In the genomic region with DNA sequence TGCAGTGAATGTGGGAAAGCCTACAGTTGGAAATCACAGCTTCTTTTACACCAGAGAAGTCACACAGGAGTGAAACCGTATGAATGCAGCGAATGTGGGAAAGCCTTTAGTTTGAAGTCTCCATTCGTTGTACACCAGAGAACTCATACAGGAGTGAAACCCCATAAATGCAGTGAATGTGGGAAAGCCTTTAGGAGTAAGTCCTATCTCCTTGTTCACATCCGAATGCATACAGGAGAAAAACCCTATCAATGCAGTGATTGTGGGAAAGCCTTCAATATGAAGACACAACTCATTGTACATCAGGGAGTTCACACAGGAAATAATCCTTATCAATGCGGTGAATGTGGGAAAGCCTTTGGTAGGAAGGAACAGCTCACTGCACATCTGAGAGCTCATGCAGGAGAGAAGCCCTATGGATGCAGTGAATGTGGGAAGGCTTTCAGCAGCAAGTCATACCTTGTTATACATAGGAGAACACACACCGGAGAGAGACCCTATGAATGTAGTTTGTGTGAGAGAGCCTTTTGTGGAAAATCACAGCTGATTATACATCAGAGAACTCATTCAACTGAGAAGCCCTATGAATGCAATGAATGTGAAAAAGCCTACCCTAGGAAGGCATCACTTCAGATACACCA, we compare ENCODE assay signal across 16 cellular contexts. TPM values are rescaled to one million over a fixed set of nuclear protein-coding genes. Genes with fewer than 3 reads are reported as not detected.
DNase-seq lines count a peak whose midpoint lies in the region; ATAC-seq lines count a peak whose summit lies in the region.
"Had no signal": no experiment of that assay in that cellular context is flagged by ENCODE, and none has a peak within 500 bp of the region (broad histone marks: within the 10 kb centered on the region; RNA-seq: fewer than 3 reads in every experiment).

No MANE protein-coding gene starts in this region.

- DNase-seq in Caki2 (ENCODE audit: low read depth) (peak; percentile 24), M059J (ENCODE audit: low read depth) (peak; percentile 8), fibroblast of peridontal ligament (ENCODE audit: extremely low read depth) (peak; percentile 3), midbrain (lab: John Stamatoyannopoulos, UW) (no peak), posterior cingulate gyrus (no peak)
- no peak for DNase-seq in stimulated activated naive B cell treated with anti-CD40 and anti-IgM and Interleukin-4, amounts not matched to agents 10 μg/mL and 1 μg/mL and 100 μg/mL, for 72 hours
- no peak for DNase-seq in activated T-cell treated with anti-CD3 and anti-CD28 coated beads, Interleukin-2, amount 50 U/mL, for 4 hours
- DNase-seq: amygdala; islet precursor cell; mucosa of descending colon; NCI-H1092; NCI-H187 treated with DMSO at 0.1 percent for 48 hours; NCI-H82; stimulated activated CD4-positive, alpha-beta T cell treated with anti-CD3 and anti-CD28 coated beads, Interleukin-1b, Interleukin-23, amount 100 ng/mL, for 48 hours; T-helper 17 cell had no signal

- peaks cover 21 to 36% of the 10 kb centered on the region in 2 donors for H3K9me3 Mint-ChIP-seq in stimulated activated naive B cell treated with anti-CD40 and anti-IgM and Interleukin-4, amounts not matched to agents 10 μg/mL and 1 μg/mL and 100 μg/mL, for 72 hours
- H3K9me3 Mint-ChIP-seq in activated T-cell treated with anti-CD3 and anti-CD28 coated beads, Interleukin-2, amount 50 U/mL, for 4 hours = peaks cover 44% of the 10 kb centered on the region

- ATAC-seq in stimulated activated naive B cell treated with anti-CD40 and anti-IgM and Interleukin-4, amounts not matched to agents 10 μg/mL and 1 μg/mL and 100 μg/mL, for 72 hours (replicated peaks) = no peak
- no peak for ATAC-seq in activated T-cell treated with anti-CD3 and anti-CD28 coated beads, Interleukin-2, amount 50 U/mL, for 4 hours
- ATAC-seq: mucosa of descending colon, T-helper 17 cell had no signal

- in situ Hi-C loops in Caki2 (cut with HindIII; ENCODE audit: low pct_unique_long_range_greater_than_20kb, low sequenced_read_pairs) = no loop called here

- H3K4me1 Mint-ChIP-seq in stimulated activated naive B cell treated with anti-CD40 and anti-IgM and Interleukin-4, amounts not matched to agents 10 μg/mL and 1 μg/mL and 100 μg/mL, for 72 hours = no peaks in the 10 kb centered on the region
- no peaks in the 10 kb centered on the region for H3K4me1 Mint-ChIP-seq in activated T-cell treated with anti-CD3 and anti-CD28 coated beads, Interleukin-2, amount 50 U/mL, for 4 hours (ENCODE audit: low read depth)
- H3K4me1 Mint-ChIP-seq: T-helper 17 cell had no signal

- H3K4me3 Mint-ChIP-seq in stimulated activated naive B cell treated with anti-CD40 and anti-IgM and Interleukin-4, amounts not matched to agents 10 μg/mL and 1 μg/mL and 100 μg/mL, for 72 hours = peak overlapping the region in 1 of 2 donors; percentile 27
- H3K4me3 Mint-ChIP-seq in activated T-cell treated with anti-CD3 and anti-CD28 coated beads, Interleukin-2, amount 50 U/mL, for 4 hours = no peak overlapping the region
- H3K4me3 Mint-ChIP-seq: T-helper 17 cell had no signal

- intact Hi-C loops in posterior cingulate gyrus (cut with DNase I) = no loop called here

- peak overlapping the region; percentile 34 for H3K27ac Mint-ChIP-seq in stimulated activated naive B cell treated with anti-CD40 and anti-IgM and Interleukin-4, amounts not matched to agents 10 μg/mL and 1 μg/mL and 100 μg/mL, for 72 hours
- H3K27ac Mint-ChIP-seq: T-helper 17 cell had no signal

- H3K36me3 Mint-ChIP-seq in stimulated activated naive B cell treated with anti-CD40 and anti-IgM and Interleukin-4, amounts not matched to agents 10 μg/mL and 1 μg/mL and 100 μg/mL, for 72 hours = peaks cover 87 to 92% of the 10 kb centered on the region in 2 donors
- H3K36me3 Mint-ChIP-seq in activated T-cell treated with anti-CD3 and anti-CD28 coated beads, Interleukin-2, amount 50 U/mL, for 4 hours (ENCODE audit: insufficient read depth) = peaks cover 87% of the 10 kb centered on the region

- no peaks in the 10 kb centered on the region for H3K27me3 Mint-ChIP-seq in stimulated activated naive B cell treated with anti-CD40 and anti-IgM and Interleukin-4, amounts not matched to agents 10 μg/mL and 1 μg/mL and 100 μg/mL, for 72 hours
- H3K27me3 Mint-ChIP-seq in activated T-cell treated with anti-CD3 and anti-CD28 coated beads, Interleukin-2, amount 50 U/mL, for 4 hours (ENCODE audit: low read depth) = no peaks in the 10 kb centered on the region
- H3K27me3 Mint-ChIP-seq: CD4-positive, alpha-beta memory T cell; T-helper 17 cell had no signal

RNA-seq across cellular contexts. Expression of a gene that starts 24.6 kb away (rescaled TPM):
- 8.0 and 23.2 TPM in 2 replicates for total RNA-seq in Caki2 (2014; rRNA removed; shearing (Covaris generic); ENCODE audit: low replicate concordance)
- total RNA-seq in M059J (2014; rRNA removed; shearing (Covaris generic)) = 4.0 and 10.7 TPM in 2 replicates
- total RNA-seq in activated T-cell treated with anti-CD3 and anti-CD28 coated beads, Interleukin-2, amount 50 U/mL, for 4 hours = 10 to 100 TPM; 19.4 to 30.2 (median 24.0) TPM

RNA-seq across cellular contexts. Expression of a gene that starts 26.5 kb away (rescaled TPM):
- 7.1 and 9.0 TPM in 2 replicates for total RNA-seq in Caki2 (2014; rRNA removed; shearing (Covaris generic); ENCODE audit: low replicate concordance)
- total RNA-seq in M059J (2014; rRNA removed; shearing (Covaris generic)) = 9.8 and 12.1 TPM in 2 replicates
- total RNA-seq in activated T-cell treated with anti-CD3 and anti-CD28 coated beads, Interleukin-2, amount 50 U/mL, for 4 hours = 10 to 100 TPM; 11.5 to 15.6 (median 12.5) TPM

RNA-seq across cellular contexts. Expression of a gene that starts 54.7 kb away (rescaled TPM):
- total RNA-seq in Caki2 (2014; rRNA removed; shearing (Covaris generic); ENCODE audit: low replicate concordance) = 1.3 and 2.6 TPM in 2 replicates
- 2.0 and 6.4 TPM in 2 replicates for total RNA-seq in M059J (2014; rRNA removed; shearing (Covaris generic))
- 1 to 10 TPM; 3.9 to 5.0 (median 4.9) TPM for total RNA-seq in activated T-cell treated with anti-CD3 and anti-CD28 coated beads, Interleukin-2, amount 50 U/mL, for 4 hours

Comparison
In these comparisons a context has a peak if more than half of its experiments do, and no peak if none do; other contexts are left out.
1. DNase-seq: peak in Caki2 (single experiment), M059J (single experiment) and fibroblast of peridontal ligament (single experiment); none in stimulated activated naive B cell treated with anti-CD40 and anti-IgM and Interleukin-4, amounts not matched to agents 10 μg/mL and 1 μg/mL and 100 μg/mL, for 72 hours (single experiment), midbrain (single experiment), activated T-cell treated with anti-CD3 and anti-CD28 coated beads, Interleukin-2, amount 50 U/mL, for 4 hours (single experiment) and posterior cingulate gyrus (0 of 10).